Comparison of ENCODE assay signal across 18 cellular contexts in the genomic region with DNA sequence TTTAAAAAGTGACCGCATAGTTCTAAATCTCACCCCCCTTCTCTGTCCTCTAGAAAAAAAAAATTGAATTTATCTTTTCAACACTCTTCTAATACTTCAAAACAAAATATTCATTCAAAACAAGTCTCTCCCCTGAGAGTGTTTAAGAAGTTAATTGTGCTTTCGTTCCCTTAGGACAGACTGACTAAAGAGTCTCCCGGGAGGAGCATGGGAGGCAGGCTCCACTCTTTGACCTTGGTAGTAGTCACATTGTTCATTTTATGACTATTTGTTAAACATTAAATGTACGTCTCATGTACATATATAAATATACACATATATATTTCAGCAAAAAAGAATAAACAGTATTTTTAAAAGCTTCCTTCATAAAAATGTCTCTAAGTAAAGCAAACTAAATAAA. TPM values are rescaled to one million over a fixed set of nuclear protein-coding genes. Genes with fewer than 3 reads are reported as not detected.
DNase-seq lines count a peak whose midpoint lies in the region; TF ChIP-seq lines count a peak whose summit lies in the region.
"Had no signal": no experiment of that assay in that cellular context is flagged by ENCODE, and none has a peak within 500 bp of the region (broad histone marks: within the 10 kb centered on the region; RNA-seq: fewer than 3 reads in every experiment).

No MANE protein-coding gene starts in this region.

- H3K4me3 ChIP-seq in Karpas-422 (ENCODE audit: low read length) = no peak overlapping the region
- no peak overlapping the region for H3K4me3 ChIP-seq in colonic mucosa
- H3K4me3 ChIP-seq in neural progenitor cell = no peak overlapping the region
- H3K4me3 ChIP-seq: GM12878, GM23338, PC-9 had no signal

- H3K27me3 ChIP-seq in Karpas-422 (ENCODE audit: low read length) (no peaks in the 10 kb centered on the region), colonic mucosa (no peaks in the 10 kb centered on the region), neural progenitor cell (no peaks in the 10 kb centered on the region)

- H3K27ac Mint-ChIP-seq in neural progenitor cell = peak overlapping the region; percentile 67
- H3K27ac Mint-ChIP-seq: GM23338 had no signal

- no peaks in the 10 kb centered on the region for H3K36me3 ChIP-seq in Karpas-422 (ENCODE audit: insufficient read depth, low read length)
- no peaks in the 10 kb centered on the region for H3K36me3 ChIP-seq in colonic mucosa
- no peaks in the 10 kb centered on the region for H3K36me3 ChIP-seq in neural progenitor cell

- DNase-seq in NCI-H1436 (lab: John Stamatoyannopoulos, UW) (peak; percentile 2), NCI-H1436 treated with DMSO at 0.1 percent for 48 hours (lab: John Stamatoyannopoulos, UW) (no peak), Karpas-422 (no peak), colonic mucosa (peak; percentile 24), neural progenitor cell (ENCODE audit: low spot score) (no peak), activated gamma-delta T cell treated with Interleukin-2 at 50 U/mL for 16 hours (no peak), COR-L47 (lab: John Stamatoyannopoulos, UW) (no peak), DMS114 treated with DMSO at 0.1 percent for 48 hours (lab: John Stamatoyannopoulos, UW; ENCODE audit: unreplicated experiment) (no peak)
- DNase-seq: 8988T; CD8-positive, alpha-beta memory T cell; GDM1; MM.1S; NCI-H1092 treated with DMSO at 0.1 percent for 48 hours; NCI-H1694 treated with DMSO at 0.1 percent for 48 hours; NCI-H774; PC-9 had no signal

- H3K9me2 ChIP-seq in Karpas-422 (replicated peaks; ENCODE audit: insufficient read depth, low read length) = no peaks in the 10 kb centered on the region

- no peaks in the 10 kb centered on the region for H3K79me2 ChIP-seq in Karpas-422 (ENCODE audit: low read length)
- H3K79me2 ChIP-seq in neural progenitor cell (ENCODE audit: low read depth) = no peaks in the 10 kb centered on the region

- H4K20me1 ChIP-seq in Karpas-422 (ENCODE audit: insufficient read depth, low read depth, low read length) = no peaks in the 10 kb centered on the region
- H4K20me1 ChIP-seq in neural progenitor cell (ENCODE audit: low read depth) = no peaks in the 10 kb centered on the region

- H2AFZ ChIP-seq in Karpas-422 (ENCODE audit: low read length) = no peak overlapping the region
- no peak overlapping the region for H2AFZ ChIP-seq in neural progenitor cell (replicated peaks)
- H2AFZ ChIP-seq: GM23338, PC-9 had no signal

- H3K27ac ChIP-seq in Karpas-422 (ENCODE audit: low read length) (0 out of 2 replicates have a peak overlapping the region, but pooled peaks have one; percentile 13), colonic mucosa (no peak overlapping the region), neural progenitor cell (no peak overlapping the region)
- H3K27ac ChIP-seq: PC-9 had no signal

- no peak overlapping the region for H3K4me3 Mint-ChIP-seq in neural progenitor cell
- H3K4me3 Mint-ChIP-seq: CD8-positive, alpha-beta memory T cell; GM23338 had no signal

- H3K9me3 Mint-ChIP-seq in neural progenitor cell = no peaks in the 10 kb centered on the region
- H3K9me3 Mint-ChIP-seq: CD8-positive, alpha-beta memory T cell; GM23338 had no signal

- H3K9ac ChIP-seq in Karpas-422 (ENCODE audit: low read length) (no peak overlapping the region), colonic mucosa (ENCODE audit: low read depth in 2 of 2, low read length in 2 of 2) (no peak overlapping the region), neural progenitor cell (no peak overlapping the region)

- H3K9me3 ChIP-seq in Karpas-422 (ENCODE audit: low read length) = no peaks in the 10 kb centered on the region
- H3K9me3 ChIP-seq in colonic mucosa = no peaks in the 10 kb centered on the region
- H3K9me3 ChIP-seq in neural progenitor cell (ENCODE audit: low read depth) = no peaks in the 10 kb centered on the region

- H3K4me2 ChIP-seq in Karpas-422 (ENCODE audit: low read depth, low read length, poor library complexity, severe bottlenecking) (no peak overlapping the region), neural progenitor cell (no peak overlapping the region)
- H3K4me2 ChIP-seq: GM23338, PC-9 had no signal

- H3K4me1 Mint-ChIP-seq in neural progenitor cell = peaks cover 8% of the 10 kb centered on the region

- peaks cover 2% of the 10 kb centered on the region for H3K27me3 Mint-ChIP-seq in neural progenitor cell (ENCODE audit: insufficient read depth, low read depth)
- H3K27me3 Mint-ChIP-seq: CD8-positive, alpha-beta memory T cell had no signal

- H3K4me1 ChIP-seq in Karpas-422 (ENCODE audit: low read length) (peaks cover 10% of the 10 kb centered on the region), colonic mucosa (no peaks in the 10 kb centered on the region), neural progenitor cell (peaks cover 7% of the 10 kb centered on the region)

- peaks cover 13% of the 10 kb centered on the region for H3K36me3 Mint-ChIP-seq in neural progenitor cell

- intact Hi-C loops in colonic mucosa (cut with DNase I) = loop anchor here (10.0 kb wide), 1 partner anchor 101 kb away; no protein-coding TSS in a partner anchor

- TF ChIP-seq CTCF in colonic mucosa (IDR thresholded peaks at IDR 0.05) = no peak
- TF ChIP-seq CTCF in neural progenitor cell (IDR thresholded peaks at IDR 0.05) = no peak

- peaks cover 6% of the 10 kb centered on the region for H3F3A ChIP-seq in neural progenitor cell (ENCODE audit: low read depth)

RNA-seq across cellular contexts. Expression of gene SPOCK2, which starts 35.3 kb away (rescaled TPM):
- total RNA-seq in Karpas-422 (2014; rRNA removed; shearing (Covaris generic); ENCODE audit: low replicate concordance) = 4.4 TPM in 1 of 2 replicates, not detected in the other
- total RNA-seq in colonic mucosa = 1 to 10 TPM; 4.7 to 6.5 TPM
- total RNA-seq in neural progenitor cell (ENCODE audit: low replicate concordance) = 1.9 and 3.2 TPM in 2 replicates

Comparison
In these comparisons a context has a peak if more than half of its experiments do, and no peak if none do; other contexts are left out.
1. DNase-seq: peak in NCI-H1436 (single experiment) and colonic mucosa (single experiment); none in NCI-H1436 treated with DMSO at 0.1 percent for 48 hours (single experiment), Karpas-422 (single experiment), neural progenitor cell (single experiment), activated gamma-delta T cell treated with Interleukin-2 at 50 U/mL for 16 hours (single experiment), COR-L47 (single experiment) and DMS114 treated with DMSO at 0.1 percent for 48 hours (single experiment).